8 cellular contexts compared by ENCODE assay signal in genomic region chr14:102229739-102230092, GRCh38.
"Had no signal": no experiment of that assay in that cellular context is flagged by ENCODE, and none has a peak within 500 bp of the region (broad histone marks: within the 10 kb centered on the region; RNA-seq: fewer than 3 reads in every experiment).

No MANE protein-coding gene starts in this region.

- H3K4me3 ChIP-seq: GM23338, HAP-1, K562 had no signal

- H3K9me3 ChIP-seq: HAP-1 had no signal

- H3K4me1 Mint-ChIP-seq: GM23338 had no signal

- H3K4me1 ChIP-seq: HAP-1 had no signal

- H3K36me3 ChIP-seq: HAP-1 had no signal

- H3K4me3 Mint-ChIP-seq: GM23338 had no signal

- ATAC-seq: HCT116, K562 had no signal

- H2AFZ ChIP-seq: GM23338 had no signal

- FAIRE-seq: H1, H54, HTR-8/SVneo, K562 had no signal

- H3K4me2 ChIP-seq: GM23338 had no signal

- DNase-seq: IMR-90 had no signal

- H3K9me3 Mint-ChIP-seq: GM23338 had no signal

- H3K27ac Mint-ChIP-seq: GM23338 had no signal
